Comparison of ENCODE assay signal across 28 cellular contexts in the genomic region with DNA sequence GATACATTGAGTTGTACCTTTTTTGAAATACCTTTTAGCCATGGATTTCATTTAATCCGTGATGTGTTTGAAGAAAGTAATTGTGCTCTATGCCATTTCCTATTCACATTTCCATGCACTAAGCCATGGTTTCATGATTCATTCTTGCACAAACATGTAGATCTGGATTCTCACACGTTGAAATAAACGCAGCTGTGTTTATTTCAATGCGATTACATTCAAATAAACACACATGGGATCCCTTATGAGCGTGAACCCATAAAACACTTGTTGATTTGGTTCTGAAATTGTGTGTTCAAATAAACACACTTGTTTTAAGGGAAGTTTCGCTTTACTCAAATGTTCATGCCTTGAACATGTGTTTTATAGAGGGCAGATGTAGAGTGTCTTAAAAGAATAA. TPM values are rescaled to one million over a fixed set of nuclear protein-coding genes. Genes with fewer than 3 reads are reported as not detected.
DNase-seq lines count a peak whose midpoint lies in the region; ATAC-seq, FAIRE-seq and TF ChIP-seq lines count a peak whose summit lies in the region.
"Had no signal": no experiment of that assay in that cellular context is flagged by ENCODE, and none has a peak within 500 bp of the region (broad histone marks: within the 10 kb centered on the region; RNA-seq: fewer than 3 reads in every experiment).

No MANE protein-coding gene starts in this region.

- no peak for ATAC-seq in GM18519 (IDR thresholded peaks at IDR 0.05; ENCODE audit: low FRiP score, unreplicated experiment)
- ATAC-seq: HepG2; mucosa of descending colon; natural killer cell treated with Interleukin-12 subunit alpha and Interleukin-12 subunit beta and Interleukin-15 and Interleukin-18, amount 100 ng/mL, for 72 hours had no signal

- no peak overlapping the region for H2BK12ac ChIP-seq in mesenchymal stem cell (ENCODE audit: low read length in 2 of 2)

- no peaks in the 10 kb centered on the region for H3K27me3 ChIP-seq in mesenchymal stem cell (ENCODE audit: control insufficient read depth in 1 of 2, insufficient read depth in 1 of 2, low read length in 2 of 2)
- H3K27me3 ChIP-seq: BLaER1, Peyer's patch, tibial nerve had no signal

- no peak overlapping the region for H3K18ac ChIP-seq in mesenchymal stem cell (ENCODE audit: low read depth in 1 of 2, low read length in 2 of 2)

- WGBS in mesenchymal stem cell = 80% methylated on average over 6 of the region's 6 CpGs

- no peak overlapping the region for H3K14ac ChIP-seq in mesenchymal stem cell (ENCODE audit: low read length in 2 of 2)

- no peak overlapping the region for H3K4me3 Mint-ChIP-seq in activated naive CD8-positive, alpha-beta T cell treated with anti-CD3 and anti-CD28 coated beads for 36 hours
- H3K4me3 Mint-ChIP-seq in MCF 10A (ENCODE audit: unreplicated experiment) = no peak overlapping the region
- H3K4me3 Mint-ChIP-seq: activated CD4-positive, alpha-beta memory T cell treated with anti-CD3 and anti-CD28 coated beads, Interleukin-2, amount 10 ng/mL, durations not matched to agents 7 days and 5 days; activated naive CD4-positive, alpha-beta T cell treated with anti-CD3 and anti-CD28 coated beads, Interleukin-2, amount 50 U/mL, for 24 hours; activated T-helper 1 cell treated with anti-CD3 and anti-CD28 coated beads, Interleukin-12 subunit alpha, Interleukin-12 subunit beta, Interleukin-2, Interleukin-4 antibody, amounts not matched to agents 30 ng/mL and 10 ng/mL and 1 ng/mL, durations not matched to agents 14 hours and 24 hours and 36 hours; natural killer cell treated with Interleukin-12 subunit alpha and Interleukin-12 subunit beta and Interleukin-15 and Interleukin-18, amount 100 ng/mL, for 72 hours; T-helper 2 cell treated with Interferon-gamma antibody and Interleukin-4, amounts not matched to agents 5 μg/mL and 100 μg/mL, for 36 hours had no signal

- peak; percentile 23 for FAIRE-seq in endometrium (lab: Jason Lieb, UNC)
- FAIRE-seq: G401.6, HepG2 had no signal

- no peak overlapping the region for H2BK120ac ChIP-seq in mesenchymal stem cell (ENCODE audit: low read depth, low read length)

- no peak overlapping the region for H3K27ac ChIP-seq in mesenchymal stem cell (ENCODE audit: low read length, poor library complexity, severe bottlenecking)
- H3K27ac ChIP-seq: BLaER1, Peyer's patch, tibial nerve had no signal

- intact Hi-C loops in MCF 10A (cut with micrococcal nuclease) = no loop called here

- no peak overlapping the region for H4K8ac ChIP-seq in mesenchymal stem cell (ENCODE audit: low read length)

- H2BK5ac ChIP-seq in mesenchymal stem cell (ENCODE audit: low read depth, low read length, poor library complexity, severe bottlenecking) = no peak overlapping the region

- H2BK15ac ChIP-seq in mesenchymal stem cell (ENCODE audit: low read depth, poor library complexity, severe bottlenecking) = no peak overlapping the region

- H3K9me3 Mint-ChIP-seq in activated naive CD8-positive, alpha-beta T cell treated with anti-CD3 and anti-CD28 coated beads for 36 hours = no peaks in the 10 kb centered on the region
- no peaks in the 10 kb centered on the region for H3K9me3 Mint-ChIP-seq in MCF 10A (ENCODE audit: unreplicated experiment)
- H3K9me3 Mint-ChIP-seq: activated CD4-positive, alpha-beta memory T cell treated with anti-CD3 and anti-CD28 coated beads, Interleukin-2, amount 10 ng/mL, durations not matched to agents 7 days and 5 days; activated naive CD4-positive, alpha-beta T cell treated with anti-CD3 and anti-CD28 coated beads, Interleukin-2, amount 50 U/mL, for 24 hours; activated T-helper 1 cell treated with anti-CD3 and anti-CD28 coated beads, Interleukin-12 subunit alpha, Interleukin-12 subunit beta, Interleukin-2, Interleukin-4 antibody, amounts not matched to agents 30 ng/mL and 10 ng/mL and 1 ng/mL, durations not matched to agents 14 hours and 24 hours and 36 hours; natural killer cell treated with Interleukin-12 subunit alpha and Interleukin-12 subunit beta and Interleukin-15 and Interleukin-18, amount 100 ng/mL, for 72 hours; T-helper 2 cell treated with Interferon-gamma antibody and Interleukin-4, amounts not matched to agents 5 μg/mL and 100 μg/mL, for 36 hours had no signal

- no peak overlapping the region for H3K23ac ChIP-seq in mesenchymal stem cell (ENCODE audit: low read length in 2 of 2)

- no peaks in the 10 kb centered on the region for H3K36me3 Mint-ChIP-seq in activated naive CD8-positive, alpha-beta T cell treated with anti-CD3 and anti-CD28 coated beads for 36 hours
- H3K36me3 Mint-ChIP-seq in MCF 10A (ENCODE audit: insufficient read depth, unreplicated experiment) = peaks cover 14% of the 10 kb centered on the region
- H3K36me3 Mint-ChIP-seq: activated naive CD4-positive, alpha-beta T cell treated with anti-CD3 and anti-CD28 coated beads, Interleukin-2, amount 50 U/mL, for 24 hours; natural killer cell treated with Interleukin-12 subunit alpha and Interleukin-12 subunit beta and Interleukin-15 and Interleukin-18, amount 100 ng/mL, for 72 hours had no signal

- H4K91ac ChIP-seq in mesenchymal stem cell (ENCODE audit: low read length) = no peak overlapping the region

- no peak overlapping the region for H3K4me3 ChIP-seq in mesenchymal stem cell (ENCODE audit: insufficient read depth in 1 of 2, low read depth in 1 of 2, low read length in 2 of 2)
- H3K4me3 ChIP-seq: BLaER1, lung, mucosa of descending colon, Peyer's patch, tibial nerve had no signal

- H2AFZ ChIP-seq in mesenchymal stem cell (ENCODE audit: low read depth, low read length) = no peak overlapping the region

- no peak overlapping the region for H3K27ac Mint-ChIP-seq in activated naive CD8-positive, alpha-beta T cell treated with anti-CD3 and anti-CD28 coated beads for 36 hours
- no peak overlapping the region for H3K27ac Mint-ChIP-seq in MCF 10A (ENCODE audit: low read depth, unreplicated experiment)
- H3K27ac Mint-ChIP-seq: activated CD4-positive, alpha-beta memory T cell treated with anti-CD3 and anti-CD28 coated beads, Interleukin-2, amount 10 ng/mL, durations not matched to agents 7 days and 5 days; activated naive CD4-positive, alpha-beta T cell treated with anti-CD3 and anti-CD28 coated beads, Interleukin-2, amount 50 U/mL, for 24 hours; activated T-helper 1 cell treated with anti-CD3 and anti-CD28 coated beads, Interleukin-12 subunit alpha, Interleukin-12 subunit beta, Interleukin-2, Interleukin-4 antibody, amounts not matched to agents 30 ng/mL and 10 ng/mL and 1 ng/mL, durations not matched to agents 14 hours and 24 hours and 36 hours; natural killer cell treated with Interleukin-12 subunit alpha and Interleukin-12 subunit beta and Interleukin-15 and Interleukin-18, amount 100 ng/mL, for 72 hours; T-helper 2 cell treated with Interferon-gamma antibody and Interleukin-4, amounts not matched to agents 5 μg/mL and 100 μg/mL, for 36 hours had no signal

- DNase-seq in ELR (ENCODE audit: low read depth) (peak; percentile 11), NCI-H460 (ENCODE audit: extremely low read depth, low read depth) (peak; percentile 1), mesenchymal stem cell (peak; percentile 29), MCF 10A (ENCODE audit: unreplicated experiment) (no peak), NCI-H1694 (lab: John Stamatoyannopoulos, UW) (no peak)
- DNase-seq in activated naive CD8-positive, alpha-beta T cell treated with anti-CD3 and anti-CD28 coated beads for 36 hours = no peak
- DNase-seq: activated CD4-positive, alpha-beta memory T cell treated with anti-CD3 and anti-CD28 coated beads, Interleukin-2, amount 10 ng/mL, durations not matched to agents 7 days and 5 days; activated CD8-positive, alpha-beta memory T cell treated with anti-CD3 and anti-CD28 coated beads, Interleukin-2, amount 50 U/mL, for 4 hours; anterior cingulate cortex; effector CD8-positive, alpha-beta T cell; Kasumi-1; mucosa of descending colon; NCI-H1436 treated with DMSO at 0.1 percent for 48 hours; NCI-H774; Peyer's patch; SHP77 treated with DMSO at 0.1 percent for 48 hours; stimulated activated CD4-positive, alpha-beta T cell treated with anti-CD3 and anti-CD28 coated beads, Interleukin-4, amount 100 ng/mL, for 4 hours had no signal

- H3K36me3 ChIP-seq in mesenchymal stem cell (ENCODE audit: control insufficient read depth in 1 of 2, insufficient read depth in 2 of 2, low read depth in 1 of 2, low read length in 2 of 2) = no peaks in the 10 kb centered on the region
- H3K36me3 ChIP-seq: Peyer's patch, tibial nerve had no signal

- H3K9me3 ChIP-seq in mesenchymal stem cell (ENCODE audit: control insufficient read depth, low read length) = no peaks in the 10 kb centered on the region
- H3K9me3 ChIP-seq: mucosa of descending colon, Peyer's patch, tibial nerve had no signal

- no peak overlapping the region for H3K9ac ChIP-seq in mesenchymal stem cell (ENCODE audit: low read length)
- H3K9ac ChIP-seq: BLaER1 had no signal

- H3K79me1 ChIP-seq in mesenchymal stem cell (replicated peaks; ENCODE audit: low read length, poor library complexity, severe bottlenecking) = peaks cover 21% of the 10 kb centered on the region

- POLR2A ChIA-PET in MCF 10A (lab: Yijun Ruan, JAX) = no interaction called here

- no peak overlapping the region for H3K4ac ChIP-seq in mesenchymal stem cell (ENCODE audit: low read depth in 1 of 2, low read length in 2 of 2)

- no peaks in the 10 kb centered on the region for H3K27me3 Mint-ChIP-seq in activated naive CD8-positive, alpha-beta T cell treated with anti-CD3 and anti-CD28 coated beads for 36 hours
- H3K27me3 Mint-ChIP-seq in MCF 10A (ENCODE audit: insufficient read depth, unreplicated experiment) = no peaks in the 10 kb centered on the region
- H3K27me3 Mint-ChIP-seq: activated CD4-positive, alpha-beta memory T cell treated with anti-CD3 and anti-CD28 coated beads, Interleukin-2, amount 10 ng/mL, durations not matched to agents 7 days and 5 days; activated naive CD4-positive, alpha-beta T cell treated with anti-CD3 and anti-CD28 coated beads, Interleukin-2, amount 50 U/mL, for 24 hours; natural killer cell treated with Interleukin-12 subunit alpha and Interleukin-12 subunit beta and Interleukin-15 and Interleukin-18, amount 100 ng/mL, for 72 hours had no signal

- TF ChIP-seq CTCF in MCF 10A (IDR thresholded peaks at IDR 0.05; ENCODE audit: unreplicated experiment) = no peak

- no peak overlapping the region for H2AK5ac ChIP-seq in mesenchymal stem cell (ENCODE audit: low read length, severe bottlenecking)

- H3K4me1 Mint-ChIP-seq in activated naive CD8-positive, alpha-beta T cell treated with anti-CD3 and anti-CD28 coated beads for 36 hours = peaks cover 36% of the 10 kb centered on the region
- H3K4me1 Mint-ChIP-seq in MCF 10A (ENCODE audit: insufficient read depth, unreplicated experiment) = peaks cover 9% of the 10 kb centered on the region

- no peak overlapping the region for H3K4me2 ChIP-seq in mesenchymal stem cell (ENCODE audit: low read length, poor library complexity, severe bottlenecking)
- H3K4me2 ChIP-seq: BLaER1 had no signal

- CTCF ChIA-PET in MCF 10A (lab: Yijun Ruan, JAX) = interaction anchor here (1.3 kb wide), 1 partner anchor 43 kb away, joined by 3 read pairs; no protein-coding TSS in a partner anchor

- BruUV-seq in MCF 10A (replicated peaks; lab: Mats Ljungman, UMichigan) = no TSS peak

- H3K4me1 ChIP-seq in mesenchymal stem cell (ENCODE audit: control insufficient read depth, insufficient read depth, low read depth, low read length) = no peaks in the 10 kb centered on the region
- H3K4me1 ChIP-seq: BLaER1, Peyer's patch had no signal

RNA-seq across cellular contexts. Expression of gene BBX, which starts 39.2 kb away (rescaled TPM):
- total RNA-seq in NCI-H460 (2014; rRNA removed; shearing (Covaris generic)) = 37.5 and 44.0 TPM in 2 replicates
- 19.3 and 25.7 TPM in 2 replicates for polyA plus RNA-seq in NCI-H460 (2014; cell fraction: nucleus; rRNA removed)
- 37.7 TPM for polyA plus RNA-seq in mesenchymal stem cell (2013, experiment 1 of 2)
- polyA plus RNA-seq in mesenchymal stem cell (2013, experiment 2 of 2) = 38.4 TPM
- 10 to 100 TPM; 41.8 to 42.4 TPM for total RNA-seq in activated naive CD8-positive, alpha-beta T cell treated with anti-CD3 and anti-CD28 coated beads for 36 hours
- 73.2 and 77.2 TPM in 2 replicates for total RNA-seq in MCF 10A (2022)

Comparison
In these comparisons a context has a peak if more than half of its experiments do, and no peak if none do; other contexts are left out.
1. DNase-seq: peak in ELR (single experiment), NCI-H460 (single experiment) and mesenchymal stem cell (single experiment); none in activated naive CD8-positive, alpha-beta T cell treated with anti-CD3 and anti-CD28 coated beads for 36 hours (single experiment), MCF 10A (single experiment) and NCI-H1694 (single experiment).